Comparison of ENCODE assay signal across 8 cellular contexts in genomic region chr2:19347619-19348562, GRCh38. TPM values are rescaled to one million over a fixed set of nuclear protein-coding genes. Genes with fewer than 3 reads are reported as not detected.
DNase-seq lines count a peak whose midpoint lies in the region; ATAC-seq and FAIRE-seq lines count a peak whose summit lies in the region.

No MANE protein-coding gene starts in this region.

- FAIRE-seq in HTR-8/SVneo (lab: Jason Lieb, UNC) = peak; percentile 94

- CTCF ChIA-PET in activated CD8-positive, alpha-beta memory T cell treated with anti-CD3 and anti-CD28 coated beads, Interleukin-2, amount 10 ng/mL, durations not matched to agents 7 days and 5 days (lab: Charles Lee) = interaction anchor here (0.9 to 3.9 kb wide), 8 partner anchors 13 to 608 kb away, joined by 3 to 25 read pairs (median 4); partner anchors contain the start of gene OSR1

- H3K4me1 ChIP-seq in mesendoderm (ENCODE audit: control insufficient read depth, low read depth, low read length) = peaks cover 6% of the 10 kb centered on the region

- peaks cover 26% of the 10 kb centered on the region for H3K4me1 Mint-ChIP-seq in activated CD8-positive, alpha-beta memory T cell treated with anti-CD3 and anti-CD28 coated beads, Interleukin-2, amount 10 ng/mL, durations not matched to agents 7 days and 5 days
- H3K4me1 Mint-ChIP-seq in effector memory CD8-positive, alpha-beta T cell (ENCODE audit: low read depth in 2 of 2) = peaks cover 23 to 33% of the 10 kb centered on the region in 2 donors

- no peak overlapping the region for H2BK5ac ChIP-seq in mesendoderm (ENCODE audit: low read length)

- peak overlapping the region; percentile 77 for H4K8ac ChIP-seq in mesendoderm (ENCODE audit: low read depth, low read length)

- H3K18ac ChIP-seq in mesendoderm (ENCODE audit: low read length) = peak overlapping the region; percentile 81

- H3K36me3 ChIP-seq in mesendoderm (ENCODE audit: control insufficient read depth, insufficient read depth, low read length) = no peaks in the 10 kb centered on the region

- no peaks in the 10 kb centered on the region for H3K9me3 Mint-ChIP-seq in activated CD8-positive, alpha-beta memory T cell treated with anti-CD3 and anti-CD28 coated beads, Interleukin-2, amount 10 ng/mL, durations not matched to agents 7 days and 5 days (ENCODE audit: low read depth)
- H3K9me3 Mint-ChIP-seq in effector memory CD8-positive, alpha-beta T cell = no peaks in the 10 kb centered on the region

- peak; percentile 97 for DNase-seq in Caki2 (ENCODE audit: low read depth)
- DNase-seq in HTR-8/SVneo (ENCODE audit: insufficient read length, low spot score) = peak; percentile 97
- DNase-seq in NOMO-1 (lab: John Stamatoyannopoulos, UW; ENCODE audit: unreplicated experiment in 2 of 2) = peak; percentile 74 to 89
- DNase-seq in activated CD8-positive, alpha-beta memory T cell treated with anti-CD3 and anti-CD28 coated beads, Interleukin-2, amount 10 ng/mL, durations not matched to agents 7 days and 5 days = peak; percentile 97
- peak; percentile 95 to 100 (median 100) for DNase-seq in effector memory CD8-positive, alpha-beta T cell
- DNase-seq in mesendoderm = peak; percentile 94
- peak; percentile 82 for DNase-seq in stimulated activated CD8-positive, alpha-beta memory T cell treated with anti-CD3 and anti-CD28 coated beads, Interleukin-12 subunit alpha, Interleukin-12 subunit beta, amount 100 ng/mL, for 24 hours (ENCODE audit: extremely low read depth)

- no peak overlapping the region for H2AK5ac ChIP-seq in mesendoderm (ENCODE audit: low read length)

- peak overlapping the region; percentile 71 for H4K5ac ChIP-seq in mesendoderm (ENCODE audit: low read length)

- H3K9ac ChIP-seq in mesendoderm (ENCODE audit: low read length) = peak overlapping the region; percentile 92

- H3K27me3 Mint-ChIP-seq in activated CD8-positive, alpha-beta memory T cell treated with anti-CD3 and anti-CD28 coated beads, Interleukin-2, amount 10 ng/mL, durations not matched to agents 7 days and 5 days = peaks cover 35% of the 10 kb centered on the region
- peaks cover 32 to 50% of the 10 kb centered on the region in 2 donors for H3K27me3 Mint-ChIP-seq in effector memory CD8-positive, alpha-beta T cell

- no CpG with 5 or more reads among the region's 76 CpGs for WGBS in mesendoderm (ENCODE audit: extremely low coverage, insufficient coverage, low lambda C conversion rate)

- peak overlapping the region; percentile 99 for H3K56ac ChIP-seq in mesendoderm (ENCODE audit: low read length)

- peak; percentile 90 for ATAC-seq in GM21390 (IDR thresholded peaks at IDR 0.05; ENCODE audit: unreplicated experiment)
- ATAC-seq in activated CD8-positive, alpha-beta memory T cell treated with anti-CD3 and anti-CD28 coated beads, Interleukin-2, amount 10 ng/mL, durations not matched to agents 7 days and 5 days = peak; percentile 95
- ATAC-seq in effector memory CD8-positive, alpha-beta T cell (replicated peaks) = peak; percentile 85

- peak overlapping the region; percentile 80 for H3K23ac ChIP-seq in mesendoderm (ENCODE audit: low read length)

- no peak overlapping the region for H3K27ac ChIP-seq in mesendoderm (ENCODE audit: low read depth, low read length)

- peaks cover 7% of the 10 kb centered on the region for H3K36me3 Mint-ChIP-seq in activated CD8-positive, alpha-beta memory T cell treated with anti-CD3 and anti-CD28 coated beads, Interleukin-2, amount 10 ng/mL, durations not matched to agents 7 days and 5 days
- H3K36me3 Mint-ChIP-seq in effector memory CD8-positive, alpha-beta T cell (ENCODE audit: insufficient read depth) = peaks cover 26% of the 10 kb centered on the region

- H3K4ac ChIP-seq in mesendoderm (ENCODE audit: low read depth, low read length) = peak overlapping the region; percentile 77

- no peaks in the 10 kb centered on the region for H3K79me1 ChIP-seq in mesendoderm (ENCODE audit: low read length)

- no peak overlapping the region for H2BK120ac ChIP-seq in mesendoderm (ENCODE audit: low read depth, low read length)

- peaks cover 22% of the 10 kb centered on the region for H3K27me3 ChIP-seq in mesendoderm (ENCODE audit: insufficient read depth, low read length, poor library complexity)

- H3K27ac Mint-ChIP-seq in activated CD8-positive, alpha-beta memory T cell treated with anti-CD3 and anti-CD28 coated beads, Interleukin-2, amount 10 ng/mL, durations not matched to agents 7 days and 5 days = peak overlapping the region; percentile 98
- peak overlapping the region; percentile 98 to 99 for H3K27ac Mint-ChIP-seq in effector memory CD8-positive, alpha-beta T cell

- peak overlapping the region; percentile 83 for H3K4me3 ChIP-seq in mesendoderm (ENCODE audit: low read length)

- H3K4me2 ChIP-seq in mesendoderm (ENCODE audit: low read length) = peak overlapping the region; percentile 53

- no peak overlapping the region for H2BK15ac ChIP-seq in mesendoderm (replicated peaks; ENCODE audit: low read depth)

- in situ Hi-C loops in Caki2 (cut with HindIII; ENCODE audit: low pct_unique_long_range_greater_than_20kb, low sequenced_read_pairs) = no loop called here

- H3K79me2 ChIP-seq in mesendoderm (ENCODE audit: control insufficient read depth, insufficient read depth, low read length) = no peaks in the 10 kb centered on the region

- H3K4me3 Mint-ChIP-seq in activated CD8-positive, alpha-beta memory T cell treated with anti-CD3 and anti-CD28 coated beads, Interleukin-2, amount 10 ng/mL, durations not matched to agents 7 days and 5 days = peak overlapping the region; percentile 97
- peak overlapping the region; percentile 87 to 96 for H3K4me3 Mint-ChIP-seq in effector memory CD8-positive, alpha-beta T cell

RNA-seq across cellular contexts. Expression of gene OSR1, which starts 10.5 kb away (rescaled TPM):
- 2.5 and 2.6 TPM in 2 replicates for total RNA-seq in Caki2 (2014; rRNA removed; shearing (Covaris generic); ENCODE audit: low replicate concordance)
- total RNA-seq in activated CD8-positive, alpha-beta memory T cell treated with anti-CD3 and anti-CD28 coated beads, Interleukin-2, amount 10 ng/mL, durations not matched to agents 7 days and 5 days = not detected
- 0.04 TPM for polyA plus RNA-seq in mesendoderm (2013, experiment 1 of 2)
- polyA plus RNA-seq in mesendoderm (2013, experiment 2 of 2) = 0.08 TPM
